19 cellular contexts compared by ENCODE assay signal in the genomic region with DNA sequence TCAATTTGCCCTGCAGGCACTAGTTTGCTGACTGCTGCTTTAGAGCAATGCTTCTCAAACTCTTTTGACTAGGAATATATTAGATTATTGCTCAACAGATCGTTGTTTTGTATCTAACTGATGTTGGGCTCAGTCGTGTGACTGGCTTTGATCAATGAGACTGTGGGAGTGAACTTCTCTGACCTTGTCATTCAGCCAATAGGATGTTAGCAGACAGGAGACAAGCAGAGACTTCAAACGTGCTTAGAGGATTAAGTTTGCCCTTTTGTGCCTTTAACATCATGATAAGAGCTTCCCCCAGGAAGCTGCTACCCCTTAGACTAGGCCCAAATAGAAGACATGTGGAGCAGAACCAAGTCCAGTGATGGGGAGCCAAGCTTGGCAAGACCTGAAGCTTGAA.
DNase-seq lines count a peak whose midpoint lies in the region; ATAC-seq, FAIRE-seq and TF ChIP-seq lines count a peak whose summit lies in the region.
"Had no signal": no experiment of that assay in that cellular context is flagged by ENCODE, and none has a peak within 500 bp of the region (broad histone marks: within the 10 kb centered on the region; RNA-seq: fewer than 3 reads in every experiment).

No MANE protein-coding gene starts in this region.

- WGBS in HepG2 (ENCODE audit: low lambda C conversion rate): 9% methylated on average over 3 of the region's 3 CpGs

- no peak for TF ChIP-seq POLR2A in HepG2 (IDR thresholded peaks at IDR 0.05; ENCODE audit: insufficient read depth in 1 of 2, low read depth in 2 of 2, low read length in 2 of 2)

- H3K4me1 ChIP-seq in BLaER1 (peaks cover 36% of the 10 kb centered on the region), HepG2 (ENCODE audit: insufficient read depth, low read length) (peaks cover 30% of the 10 kb centered on the region)
- H3K4me1 ChIP-seq: HAP-1 had no signal

- H2AFZ ChIP-seq in HepG2 (ENCODE audit: low read length): no peak overlapping the region

- peak; percentile 83 for FAIRE-seq in HepG2 (lab: Jason Lieb, UNC)
- FAIRE-seq: A204.1, HTR-8/SVneo had no signal

- H3K27ac ChIP-seq in BLaER1 (no peak overlapping the region), SK-N-MC (no peak overlapping the region), HepG2 (ENCODE audit: extremely low read length, insufficient read depth, low read length) (peak overlapping the region; percentile 30)

- peak; percentile 41 for DNase-seq in Jurkat, Clone E6-1 (ENCODE audit: low read depth, low spot score)
- DNase-seq in SK-N-MC (ENCODE audit: low read depth, low spot score): peak; percentile 18
- DNase-seq in HepG2 (ENCODE audit: low spot score): peak; percentile 95
- no peak for DNase-seq in SHP77 treated with DMSO at 0.1 percent for 48 hours (lab: John Stamatoyannopoulos, UW)
- DNase-seq: C1 segment of cervical spinal cord, DMS53, NCI-H1092, NCI-H146, NCI-H2081, NCI-H748 treated with DMSO at 0.1 percent for 48 hours had no signal

- H3K4me3 ChIP-seq in BLaER1 (no peak overlapping the region), SK-N-MC (no peak overlapping the region), HepG2 (replicated peaks in 1 of 3; ENCODE audit: insufficient read depth in 1 of 3, low read depth in 2 of 3, low read length in 3 of 3) (no peak overlapping the region)
- H3K4me3 ChIP-seq in Jurkat, Clone E6-1 (ENCODE audit: low read length): no peak overlapping the region
- H3K4me3 ChIP-seq: HAP-1 had no signal

- POLR2A ChIA-PET in HepG2 (lab: Yijun Ruan, JAX): no interaction called here

- ATAC-seq in HepG2 (peak; percentile 91), esophagus mucosa (no peak), HG03175 (IDR thresholded peaks at IDR 0.05; ENCODE audit: unreplicated experiment) (no peak)
- ATAC-seq: Panc1, SK-N-SH treated with all-trans-retinoic acid at 6 μM for 48 hours had no signal

- in situ Hi-C loops in HepG2 (cut with HindIII; ENCODE audit: extremely low pct_ligation_motif_present, low pct_unique_long_range_greater_than_20kb): no loop called here

- intact Hi-C loops in HepG2 (cut with micrococcal nuclease; ENCODE audit: unreplicated experiment): no loop called here

- TF ChIP-seq RAD21 in HepG2 (CRISPR knock-in tag; IDR thresholded peaks at IDR 0.05): no peak

- H3K9ac ChIP-seq in BLaER1 (no peak overlapping the region), SK-N-MC (ENCODE audit: insufficient read length) (no peak overlapping the region), HepG2 (ENCODE audit: insufficient read depth, low read depth, low read length) (no peak overlapping the region)

- no peaks in the 10 kb centered on the region for H4K20me1 ChIP-seq in BLaER1
- H4K20me1 ChIP-seq in HepG2 (ENCODE audit: insufficient read depth, low read length): no peaks in the 10 kb centered on the region

- H3K36me3 ChIP-seq in BLaER1: no peaks in the 10 kb centered on the region
- H3K36me3 ChIP-seq in SK-N-MC (ENCODE audit: insufficient read depth, low read length): no peaks in the 10 kb centered on the region
- H3K36me3 ChIP-seq in HepG2 (replicated peaks in 1 of 2; ENCODE audit: control insufficient read depth in 1 of 2, insufficient read depth in 2 of 2, low read length in 2 of 2): no peaks in the 10 kb centered on the region
- H3K36me3 ChIP-seq: HAP-1 had no signal

- BruUV-seq in HepG2 (replicated peaks; lab: Mats Ljungman, UMichigan): no TSS peak

- no peaks in the 10 kb centered on the region for H3K79me2 ChIP-seq in HepG2 (ENCODE audit: insufficient read depth, low read length)

- CTCF ChIA-PET in HepG2 (lab: Yijun Ruan, JAX; ENCODE audit: low intra/inter-chr PET ratio, low total read pairs): no interaction called here

- no peak for TF ChIP-seq CTCF in HepG2 (CRISPR knock-in tag; IDR thresholded peaks at IDR 0.05)

- H3K27me3 ChIP-seq in BLaER1: no peaks in the 10 kb centered on the region
- 0 out of 5 replicates have a peak, but pooled peaks cover 0 to 3% of the 10 kb centered on the region in 2 experiments for H3K27me3 ChIP-seq in HepG2 (ENCODE audit: control insufficient read depth in 1 of 2, insufficient read depth in 2 of 2, low read length in 2 of 2)

- H3K9me3 ChIP-seq in BLaER1 (no peaks in the 10 kb centered on the region), SK-N-MC (ENCODE audit: low read depth, low read length) (no peaks in the 10 kb centered on the region), HepG2 (ENCODE audit: low read length) (no peaks in the 10 kb centered on the region)
- H3K9me3 ChIP-seq: Caco-2, HAP-1 had no signal

- TF ChIP-seq EP300 in HepG2 (IDR thresholded peaks at IDR 0.05; ENCODE audit: low read depth in 2 of 2, low read length in 2 of 2) (peak in 1 of 2 experiments; percentile 70; a peak in 1 of 4 replicates), HepG2 (CRISPR knock-in tag; IDR thresholded peaks at IDR 0.05; ENCODE audit: borderline replicate concordance) (peak; percentile 67; the same call in 1 of the 2 replicates)

- H3K4me2 ChIP-seq in BLaER1: peak overlapping the region; percentile 5
- H3K4me2 ChIP-seq in HepG2 (ENCODE audit: low read depth, low read length): peak overlapping the region; percentile 23; the same call in 1 of the 2 replicates

TF ChIP-seq in HepG2, 621 proteins besides CTCF, POLR2A, EP300 and RAD21 (continues in another document):
- TF ChIP-seq SP5 (CRISPR knock-in tag; IDR thresholded peaks at IDR 0.05; ENCODE audit: borderline replicate concordance, low read depth): no peak
- no peak for TF ChIP-seq BRD4 (CRISPR knock-in tag; IDR thresholded peaks at IDR 0.05)
- TF ChIP-seq U2AF2 (IDR thresholded peaks at IDR 0.05; ENCODE audit: low read depth, low read length): no peak
- TF ChIP-seq PPARG (CRISPR knock-in tag; conservative IDR thresholded peaks at IDR 0.05): 0 out of 2 replicates have a peak, but pooled peaks have one; percentile 10
- TF ChIP-seq GATAD2A (CRISPR knock-in tag; IDR thresholded peaks at IDR 0.05): peak; percentile 64
- TF ChIP-seq GFI1 (CRISPR knock-in tag; IDR thresholded peaks at IDR 0.05; ENCODE audit: borderline replicate concordance): peak; percentile 53; the same call in 1 of the 2 replicates
- TF ChIP-seq ZNF605 (CRISPR knock-in tag; IDR thresholded peaks at IDR 0.05): no peak
- TF ChIP-seq ZNF510 (CRISPR knock-in tag; IDR thresholded peaks at IDR 0.05; ENCODE audit: low read depth): no peak
- no peak for TF ChIP-seq SIN3B (IDR thresholded peaks at IDR 0.05; ENCODE audit: low read length)
- no peak for TF ChIP-seq SOX13 (IDR thresholded peaks at IDR 0.05)
- TF ChIP-seq SOX13 (CRISPR knock-in tag; conservative IDR thresholded peaks at IDR 0.05 in 1 of 2, IDR thresholded peaks at IDR 0.05 in 1 of 2): peak in 1 of 2 experiments; percentile 79; a peak in 2 of 4 replicates
- no peak for TF ChIP-seq ATF7-NPFF (CRISPR knock-in tag; IDR thresholded peaks at IDR 0.05; ENCODE audit: low read depth)
- TF ChIP-seq SMC3 (IDR thresholded peaks at IDR 0.05; ENCODE audit: low read length): no peak
- no peak for TF ChIP-seq RELA (CRISPR knock-in tag; IDR thresholded peaks at IDR 0.05)
- TF ChIP-seq TOPORS (CRISPR knock-in tag; IDR thresholded peaks at IDR 0.05): no peak
- TF ChIP-seq TSC22D2 (CRISPR knock-in tag; IDR thresholded peaks at IDR 0.05; ENCODE audit: borderline replicate concordance): no peak
- TF ChIP-seq, protein P1, sequence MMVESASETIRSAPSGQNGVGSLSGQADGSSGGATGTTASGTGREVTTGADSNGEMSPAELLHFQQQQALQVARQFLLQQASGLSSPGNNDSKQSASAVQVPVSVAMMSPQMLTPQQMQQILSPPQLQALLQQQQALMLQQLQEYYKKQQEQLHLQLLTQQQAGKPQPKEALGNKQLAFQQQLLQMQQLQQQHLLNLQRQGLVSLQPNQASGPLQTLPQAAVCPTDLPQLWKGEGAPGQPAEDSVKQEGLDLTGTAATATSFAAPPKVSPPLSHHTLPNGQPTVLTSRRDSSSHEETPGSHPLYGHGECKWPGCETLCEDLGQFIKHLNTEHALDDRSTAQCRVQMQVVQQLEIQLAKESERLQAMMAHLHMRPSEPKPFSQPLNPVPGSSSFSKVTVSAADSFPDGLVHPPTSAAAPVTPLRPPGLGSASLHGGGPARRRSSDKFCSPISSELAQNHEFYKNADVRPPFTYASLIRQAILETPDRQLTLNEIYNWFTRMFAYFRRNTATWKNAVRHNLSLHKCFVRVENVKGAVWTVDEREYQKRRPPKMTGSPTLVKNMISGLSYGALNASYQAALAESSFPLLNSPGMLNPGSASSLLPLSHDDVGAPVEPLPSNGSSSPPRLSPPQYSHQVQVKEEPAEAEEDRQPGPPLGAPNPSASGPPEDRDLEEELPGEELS (CRISPR knock-in tag; IDR thresholded peaks at IDR 0.05): peak; percentile 72; the same call in 1 of the 2 replicates
- TF ChIP-seq, protein P2, sequence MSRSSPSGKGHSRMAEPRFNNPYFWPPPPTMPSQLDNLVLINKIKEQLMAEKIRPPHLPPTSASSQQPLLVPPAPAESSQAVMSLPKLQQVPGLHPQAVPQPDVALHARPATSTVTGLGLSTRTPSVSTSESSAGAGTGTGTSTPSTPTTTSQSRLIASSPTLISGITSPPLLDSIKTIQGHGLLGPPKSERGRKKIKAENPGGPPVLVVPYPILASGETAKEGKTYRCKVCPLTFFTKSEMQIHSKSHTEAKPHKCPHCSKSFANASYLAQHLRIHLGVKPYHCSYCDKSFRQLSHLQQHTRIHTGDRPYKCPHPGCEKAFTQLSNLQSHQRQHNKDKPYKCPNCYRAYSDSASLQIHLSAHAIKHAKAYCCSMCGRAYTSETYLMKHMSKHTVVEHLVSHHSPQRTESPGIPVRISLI (CRISPR knock-in tag; IDR thresholded peaks at IDR 0.05; ENCODE audit: borderline replicate concordance): peak; percentile 60; the same call in 1 of the 2 replicates
- no peak for TF ChIP-seq STAG1 (CRISPR knock-in tag; IDR thresholded peaks at IDR 0.05)
- TF ChIP-seq, protein P3, sequence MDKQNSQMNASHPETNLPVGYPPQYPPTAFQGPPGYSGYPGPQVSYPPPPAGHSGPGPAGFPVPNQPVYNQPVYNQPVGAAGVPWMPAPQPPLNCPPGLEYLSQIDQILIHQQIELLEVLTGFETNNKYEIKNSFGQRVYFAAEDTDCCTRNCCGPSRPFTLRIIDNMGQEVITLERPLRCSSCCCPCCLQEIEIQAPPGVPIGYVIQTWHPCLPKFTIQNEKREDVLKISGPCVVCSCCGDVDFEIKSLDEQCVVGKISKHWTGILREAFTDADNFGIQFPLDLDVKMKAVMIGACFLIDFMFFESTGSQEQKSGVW (CRISPR knock-in tag; IDR thresholded peaks at IDR 0.05; ENCODE audit: borderline replicate concordance): no peak
